Comparison of ENCODE assay signal across 1 cellular context in genomic region chr6:156776470-156776840, GRCh38.
TF ChIP-seq lines count a peak whose summit lies in the region.

No MANE protein-coding gene starts in this region.

TF ChIP-seq in GM12878, 131 proteins besides CTCF, POLR2A, EP300 and RAD21 (continued from another document and continues in another):
- TF ChIP-seq HSF1 (IDR thresholded peaks at IDR 0.05; ENCODE audit: low read depth, low read length) (no peak), HDAC2 (IDR thresholded peaks at IDR 0.05) (no peak), RCOR1 (conservative IDR thresholded peaks at IDR 0.05; ENCODE audit: low read depth, low read length) (no peak), MYB (IDR thresholded peaks at IDR 0.05; ENCODE audit: borderline replicate concordance, low read depth, low read length) (no peak), CHD1 (IDR thresholded peaks at IDR 0.05; ENCODE audit: low read depth, low read length) (no peak), GATAD2B (conservative IDR thresholded peaks at IDR 0.05; ENCODE audit: low read depth) (no peak), MEF2A (IDR thresholded peaks at IDR 0.05; ENCODE audit: insufficient read depth, low read depth, low read length) (no peak), ESRRA (IDR thresholded peaks at IDR 0.05; ENCODE audit: low read length) (no peak), NKRF (conservative IDR thresholded peaks at IDR 0.05) (no peak; the same call in 1 of the 2 replicates), CHD4 (IDR thresholded peaks at IDR 0.05) (no peak), SRF (IDR thresholded peaks at IDR 0.05; ENCODE audit: low read depth in 2 of 2, low read length in 2 of 2) (no peak), SMC3 (IDR thresholded peaks at IDR 0.05; ENCODE audit: borderline replicate concordance, low read length) (peak; percentile 24; the same call in 1 of the 2 replicates), IRF3 (IDR thresholded peaks at IDR 0.05) (no peak), BRCA1 (IDR thresholded peaks at IDR 0.05; ENCODE audit: low read depth, low read length) (no peak), TARDBP (IDR thresholded peaks at IDR 0.05; ENCODE audit: borderline replicate concordance) (no peak), SMAD1 (IDR thresholded peaks at IDR 0.05; ENCODE audit: low read depth, partially characterized antibody) (peak; percentile 42), ZNF217 (IDR thresholded peaks at IDR 0.05) (peak; percentile 27; the same call in 1 of the 2 replicates), RAD51 (IDR thresholded peaks at IDR 0.05) (no peak), ZSCAN29 (IDR thresholded peaks at IDR 0.05) (no peak), RB1 (IDR thresholded peaks at IDR 0.05; ENCODE audit: borderline replicate concordance) (peak; percentile 33; the same call in 1 of the 2 replicates), DPF2 (IDR thresholded peaks at IDR 0.05) (no peak), TAF1 (IDR thresholded peaks at IDR 0.05; ENCODE audit: borderline replicate concordance, low read depth, low read length) (no peak), YY1 (IDR thresholded peaks at IDR 0.05; ENCODE audit: low read depth, low read length) (no peak), RBBP5 (conservative IDR thresholded peaks at IDR 0.05) (no peak), STAT3 (IDR thresholded peaks at IDR 0.05; ENCODE audit: low read depth, low read length) (no peak), IKZF1 (conservative IDR thresholded peaks at IDR 0.05) (no peak), NRF1 (conservative IDR thresholded peaks at IDR 0.05; ENCODE audit: low read depth, low read length) (no peak), IKZF2 (IDR thresholded peaks at IDR 0.05) (peak; percentile 43 to 65; a peak in 3 of 4 replicates), MTA2 (IDR thresholded peaks at IDR 0.05; ENCODE audit: low read depth) (0 out of 2 replicates have a peak, but pooled peaks have one; percentile 13)
- TF ChIP-seq, protein P1, sequence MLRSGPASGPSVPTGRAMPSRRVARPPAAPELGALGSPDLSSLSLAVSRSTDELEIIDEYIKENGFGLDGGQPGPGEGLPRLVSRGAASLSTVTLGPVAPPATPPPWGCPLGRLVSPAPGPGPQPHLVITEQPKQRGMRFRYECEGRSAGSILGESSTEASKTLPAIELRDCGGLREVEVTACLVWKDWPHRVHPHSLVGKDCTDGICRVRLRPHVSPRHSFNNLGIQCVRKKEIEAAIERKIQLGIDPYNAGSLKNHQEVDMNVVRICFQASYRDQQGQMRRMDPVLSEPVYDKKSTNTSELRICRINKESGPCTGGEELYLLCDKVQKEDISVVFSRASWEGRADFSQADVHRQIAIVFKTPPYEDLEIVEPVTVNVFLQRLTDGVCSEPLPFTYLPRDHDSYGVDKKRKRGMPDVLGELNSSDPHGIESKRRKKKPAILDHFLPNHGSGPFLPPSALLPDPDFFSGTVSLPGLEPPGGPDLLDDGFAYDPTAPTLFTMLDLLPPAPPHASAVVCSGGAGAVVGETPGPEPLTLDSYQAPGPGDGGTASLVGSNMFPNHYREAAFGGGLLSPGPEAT (IDR thresholded peaks at IDR 0.05; ENCODE audit: low read depth): peak; percentile 65
- TF ChIP-seq, protein P2, sequence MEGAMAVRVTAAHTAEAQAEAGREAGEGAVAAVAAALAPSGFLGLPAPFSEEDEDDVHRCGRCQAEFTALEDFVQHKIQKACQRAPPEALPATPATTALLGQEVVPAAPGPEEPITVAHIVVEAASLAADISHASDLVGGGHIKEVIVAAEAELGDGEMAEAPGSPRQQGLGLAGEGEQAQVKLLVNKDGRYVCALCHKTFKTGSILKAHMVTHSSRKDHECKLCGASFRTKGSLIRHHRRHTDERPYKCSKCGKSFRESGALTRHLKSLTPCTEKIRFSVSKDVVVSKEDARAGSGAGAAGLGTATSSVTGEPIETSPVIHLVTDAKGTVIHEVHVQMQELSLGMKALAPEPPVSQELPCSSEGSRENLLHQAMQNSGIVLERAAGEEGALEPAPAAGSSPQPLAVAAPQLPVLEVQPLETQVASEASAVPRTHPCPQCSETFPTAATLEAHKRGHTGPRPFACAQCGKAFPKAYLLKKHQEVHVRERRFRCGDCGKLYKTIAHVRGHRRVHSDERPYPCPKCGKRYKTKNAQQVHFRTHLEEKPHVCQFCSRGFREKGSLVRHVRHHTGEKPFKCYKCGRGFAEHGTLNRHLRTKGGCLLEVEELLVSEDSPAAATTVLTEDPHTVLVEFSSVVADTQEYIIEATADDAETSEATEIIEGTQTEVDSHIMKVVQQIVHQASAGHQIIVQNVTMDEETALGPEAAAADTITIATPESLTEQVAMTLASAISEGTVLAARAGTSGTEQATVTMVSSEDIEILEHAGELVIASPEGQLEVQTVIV (IDR thresholded peaks at IDR 0.05; ENCODE audit: borderline replicate concordance, partially characterized antibody): no peak
- TF ChIP-seq, protein P3, sequence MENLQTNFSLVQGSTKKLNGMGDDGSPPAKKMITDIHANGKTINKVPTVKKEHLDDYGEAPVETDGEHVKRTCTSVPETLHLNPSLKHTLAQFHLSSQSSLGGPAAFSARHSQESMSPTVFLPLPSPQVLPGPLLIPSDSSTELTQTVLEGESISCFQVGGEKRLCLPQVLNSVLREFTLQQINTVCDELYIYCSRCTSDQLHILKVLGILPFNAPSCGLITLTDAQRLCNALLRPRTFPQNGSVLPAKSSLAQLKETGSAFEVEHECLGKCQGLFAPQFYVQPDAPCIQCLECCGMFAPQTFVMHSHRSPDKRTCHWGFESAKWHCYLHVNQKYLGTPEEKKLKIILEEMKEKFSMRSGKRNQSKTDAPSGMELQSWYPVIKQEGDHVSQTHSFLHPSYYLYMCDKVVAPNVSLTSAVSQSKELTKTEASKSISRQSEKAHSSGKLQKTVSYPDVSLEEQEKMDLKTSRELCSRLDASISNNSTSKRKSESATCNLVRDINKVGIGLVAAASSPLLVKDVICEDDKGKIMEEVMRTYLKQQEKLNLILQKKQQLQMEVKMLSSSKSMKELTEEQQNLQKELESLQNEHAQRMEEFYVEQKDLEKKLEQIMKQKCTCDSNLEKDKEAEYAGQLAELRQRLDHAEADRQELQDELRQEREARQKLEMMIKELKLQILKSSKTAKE (IDR thresholded peaks at IDR 0.05; ENCODE audit: low read depth, poor library complexity, severe bottlenecking): peak; percentile 36
- TF ChIP-seq, protein P4, sequence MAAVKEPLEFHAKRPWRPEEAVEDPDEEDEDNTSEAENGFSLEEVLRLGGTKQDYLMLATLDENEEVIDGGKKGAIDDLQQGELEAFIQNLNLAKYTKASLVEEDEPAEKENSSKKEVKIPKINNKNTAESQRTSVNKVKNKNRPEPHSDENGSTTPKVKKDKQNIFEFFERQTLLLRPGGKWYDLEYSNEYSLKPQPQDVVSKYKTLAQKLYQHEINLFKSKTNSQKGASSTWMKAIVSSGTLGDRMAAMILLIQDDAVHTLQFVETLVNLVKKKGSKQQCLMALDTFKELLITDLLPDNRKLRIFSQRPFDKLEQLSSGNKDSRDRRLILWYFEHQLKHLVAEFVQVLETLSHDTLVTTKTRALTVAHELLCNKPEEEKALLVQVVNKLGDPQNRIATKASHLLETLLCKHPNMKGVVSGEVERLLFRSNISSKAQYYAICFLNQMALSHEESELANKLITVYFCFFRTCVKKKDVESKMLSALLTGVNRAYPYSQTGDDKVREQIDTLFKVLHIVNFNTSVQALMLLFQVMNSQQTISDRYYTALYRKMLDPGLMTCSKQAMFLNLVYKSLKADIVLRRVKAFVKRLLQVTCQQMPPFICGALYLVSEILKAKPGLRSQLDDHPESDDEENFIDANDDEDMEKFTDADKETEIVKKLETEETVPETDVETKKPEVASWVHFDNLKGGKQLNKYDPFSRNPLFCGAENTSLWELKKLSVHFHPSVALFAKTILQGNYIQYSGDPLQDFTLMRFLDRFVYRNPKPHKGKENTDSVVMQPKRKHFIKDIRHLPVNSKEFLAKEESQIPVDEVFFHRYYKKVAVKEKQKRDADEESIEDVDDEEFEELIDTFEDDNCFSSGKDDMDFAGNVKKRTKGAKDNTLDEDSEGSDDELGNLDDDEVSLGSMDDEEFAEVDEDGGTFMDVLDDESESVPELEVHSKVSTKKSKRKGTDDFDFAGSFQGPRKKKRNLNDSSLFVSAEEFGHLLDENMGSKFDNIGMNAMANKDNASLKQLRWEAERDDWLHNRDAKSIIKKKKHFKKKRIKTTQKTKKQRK (IDR thresholded peaks at IDR 0.05; ENCODE audit: low read depth, low read length): no peak
- TF ChIP-seq, protein P5, sequence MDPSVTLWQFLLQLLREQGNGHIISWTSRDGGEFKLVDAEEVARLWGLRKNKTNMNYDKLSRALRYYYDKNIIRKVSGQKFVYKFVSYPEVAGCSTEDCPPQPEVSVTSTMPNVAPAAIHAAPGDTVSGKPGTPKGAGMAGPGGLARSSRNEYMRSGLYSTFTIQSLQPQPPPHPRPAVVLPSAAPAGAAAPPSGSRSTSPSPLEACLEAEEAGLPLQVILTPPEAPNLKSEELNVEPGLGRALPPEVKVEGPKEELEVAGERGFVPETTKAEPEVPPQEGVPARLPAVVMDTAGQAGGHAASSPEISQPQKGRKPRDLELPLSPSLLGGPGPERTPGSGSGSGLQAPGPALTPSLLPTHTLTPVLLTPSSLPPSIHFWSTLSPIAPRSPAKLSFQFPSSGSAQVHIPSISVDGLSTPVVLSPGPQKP (IDR thresholded peaks at IDR 0.05; ENCODE audit: low read depth, low read length): no peak
- TF ChIP-seq, protein P6, sequence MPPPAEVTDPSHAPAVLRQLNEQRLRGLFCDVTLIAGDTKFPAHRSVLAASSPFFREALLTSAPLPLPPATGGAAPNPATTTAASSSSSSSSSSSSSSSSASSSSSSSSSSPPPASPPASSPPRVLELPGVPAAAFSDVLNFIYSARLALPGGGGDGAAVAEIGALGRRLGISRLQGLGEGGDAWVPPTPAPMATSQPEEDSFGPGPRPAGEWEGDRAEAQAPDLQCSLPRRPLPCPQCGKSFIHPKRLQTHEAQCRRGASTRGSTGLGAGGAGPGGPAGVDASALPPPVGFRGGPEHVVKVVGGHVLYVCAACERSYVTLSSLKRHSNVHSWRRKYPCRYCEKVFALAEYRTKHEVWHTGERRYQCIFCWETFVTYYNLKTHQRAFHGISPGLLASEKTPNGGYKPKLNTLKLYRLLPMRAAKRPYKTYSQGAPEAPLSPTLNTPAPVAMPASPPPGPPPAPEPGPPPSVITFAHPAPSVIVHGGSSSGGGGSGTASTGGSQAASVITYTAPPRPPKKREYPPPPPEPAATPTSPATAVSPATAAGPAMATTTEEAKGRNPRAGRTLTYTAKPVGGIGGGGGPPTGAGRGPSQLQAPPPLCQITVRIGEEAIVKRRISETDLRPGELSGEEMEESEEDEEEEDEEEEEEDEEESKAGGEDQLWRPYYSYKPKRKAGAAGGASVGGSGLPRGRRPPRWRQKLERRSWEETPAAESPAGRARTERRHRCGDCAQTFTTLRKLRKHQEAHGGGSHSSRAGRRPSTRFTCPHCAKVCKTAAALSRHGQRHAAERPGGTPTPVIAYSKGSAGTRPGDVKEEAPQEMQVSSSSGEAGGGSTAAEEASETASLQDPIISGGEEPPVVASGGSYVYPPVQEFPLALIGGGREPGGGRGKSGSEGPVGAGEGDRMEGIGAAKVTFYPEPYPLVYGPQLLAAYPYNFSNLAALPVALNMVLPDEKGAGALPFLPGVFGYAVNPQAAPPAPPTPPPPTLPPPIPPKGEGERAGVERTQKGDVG (CRISPR knock-in tag; IDR thresholded peaks at IDR 0.05): no peak
- TF ChIP-seq, protein P7, sequence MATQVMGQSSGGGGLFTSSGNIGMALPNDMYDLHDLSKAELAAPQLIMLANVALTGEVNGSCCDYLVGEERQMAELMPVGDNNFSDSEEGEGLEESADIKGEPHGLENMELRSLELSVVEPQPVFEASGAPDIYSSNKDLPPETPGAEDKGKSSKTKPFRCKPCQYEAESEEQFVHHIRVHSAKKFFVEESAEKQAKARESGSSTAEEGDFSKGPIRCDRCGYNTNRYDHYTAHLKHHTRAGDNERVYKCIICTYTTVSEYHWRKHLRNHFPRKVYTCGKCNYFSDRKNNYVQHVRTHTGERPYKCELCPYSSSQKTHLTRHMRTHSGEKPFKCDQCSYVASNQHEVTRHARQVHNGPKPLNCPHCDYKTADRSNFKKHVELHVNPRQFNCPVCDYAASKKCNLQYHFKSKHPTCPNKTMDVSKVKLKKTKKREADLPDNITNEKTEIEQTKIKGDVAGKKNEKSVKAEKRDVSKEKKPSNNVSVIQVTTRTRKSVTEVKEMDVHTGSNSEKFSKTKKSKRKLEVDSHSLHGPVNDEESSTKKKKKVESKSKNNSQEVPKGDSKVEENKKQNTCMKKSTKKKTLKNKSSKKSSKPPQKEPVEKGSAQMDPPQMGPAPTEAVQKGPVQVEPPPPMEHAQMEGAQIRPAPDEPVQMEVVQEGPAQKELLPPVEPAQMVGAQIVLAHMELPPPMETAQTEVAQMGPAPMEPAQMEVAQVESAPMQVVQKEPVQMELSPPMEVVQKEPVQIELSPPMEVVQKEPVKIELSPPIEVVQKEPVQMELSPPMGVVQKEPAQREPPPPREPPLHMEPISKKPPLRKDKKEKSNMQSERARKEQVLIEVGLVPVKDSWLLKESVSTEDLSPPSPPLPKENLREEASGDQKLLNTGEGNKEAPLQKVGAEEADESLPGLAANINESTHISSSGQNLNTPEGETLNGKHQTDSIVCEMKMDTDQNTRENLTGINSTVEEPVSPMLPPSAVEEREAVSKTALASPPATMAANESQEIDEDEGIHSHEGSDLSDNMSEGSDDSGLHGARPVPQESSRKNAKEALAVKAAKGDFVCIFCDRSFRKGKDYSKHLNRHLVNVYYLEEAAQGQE (IDR thresholded peaks at IDR 0.05; ENCODE audit: low read depth, low read length): no peak
